ENCODE assay signal across 8 cellular contexts in the genomic region with DNA sequence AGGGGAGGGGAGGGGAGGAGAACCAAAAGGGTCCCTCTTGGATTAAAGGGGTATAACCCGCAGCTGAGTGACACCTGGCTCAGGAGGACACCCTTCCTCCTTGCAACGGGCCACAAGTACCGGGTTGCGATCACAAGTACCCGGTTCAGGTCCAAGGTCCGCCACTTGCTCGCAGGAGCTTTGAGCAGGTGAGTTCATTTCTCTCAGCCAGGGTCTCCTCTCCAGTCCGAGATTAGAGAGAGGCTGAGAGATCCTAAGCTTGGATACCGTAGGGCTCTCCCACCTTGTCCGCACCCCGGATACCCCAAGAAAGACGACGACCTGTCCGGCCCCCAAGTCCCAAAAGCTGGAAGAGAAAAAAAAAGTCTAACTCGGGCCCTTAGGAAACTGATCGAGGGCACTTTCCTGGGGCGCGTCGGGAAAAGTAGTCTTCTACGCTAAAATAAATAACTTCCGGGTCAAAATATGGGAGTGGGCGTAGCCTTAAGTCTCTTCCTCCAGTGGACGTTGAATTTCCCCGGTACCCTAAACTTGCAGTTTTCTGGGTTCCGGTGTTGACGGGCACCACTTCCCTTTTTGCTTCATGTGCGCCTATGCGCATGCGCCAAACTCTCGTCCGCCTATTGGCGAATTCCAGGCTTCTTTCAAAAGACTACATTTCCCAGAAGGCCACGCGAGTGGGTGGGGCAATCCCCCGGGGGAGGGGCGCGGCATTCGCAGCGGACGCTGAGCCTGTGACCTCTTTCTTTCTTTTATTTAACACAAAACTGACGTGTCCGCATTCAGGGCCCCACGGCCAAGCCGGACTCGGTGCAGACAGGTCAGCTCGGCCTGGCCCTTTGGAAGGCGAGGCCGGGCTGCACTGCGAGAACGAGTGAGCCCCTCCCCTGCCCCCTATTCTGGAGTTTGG. TPM values are rescaled to one million over a fixed set of nuclear protein-coding genes. Genes with fewer than 3 reads are reported as not detected.
DNase-seq lines count a peak whose midpoint lies in the region; ATAC-seq and TF ChIP-seq lines count a peak whose summit lies in the region.

No MANE protein-coding gene starts in this region.

- H3K9me2 ChIP-seq in GM23338 (ENCODE audit: insufficient read depth): no peaks in the 10 kb centered on the region

- H3K79me2 ChIP-seq in GM23338 (replicated peaks; ENCODE audit: insufficient read depth) (no peaks in the 10 kb centered on the region), fibroblast of lung (ENCODE audit: control insufficient read depth, insufficient read depth, low read length) (no peaks in the 10 kb centered on the region)

- H3K36me3 ChIP-seq in GM23338 (ENCODE audit: insufficient read depth) (no peaks in the 10 kb centered on the region), fibroblast of lung (ENCODE audit: control insufficient read depth, insufficient read depth, low read length) (no peaks in the 10 kb centered on the region)

- H4K20me1 ChIP-seq in GM23338 (replicated peaks; ENCODE audit: insufficient read depth) (no peaks in the 10 kb centered on the region), fibroblast of lung (ENCODE audit: control insufficient read depth, extremely low read depth, insufficient read depth, low read length) (no peaks in the 10 kb centered on the region)

- H3K36me3 Mint-ChIP-seq in GM23338 (ENCODE audit: low read depth) (no peaks in the 10 kb centered on the region), naive B cell (no peaks in the 10 kb centered on the region)
- H3K36me3 Mint-ChIP-seq in stimulated activated effector memory CD8-positive, alpha-beta T cell treated with anti-CD3 and anti-CD28 coated beads, Interleukin-12 subunit alpha, Interleukin-12 subunit beta, amount 100 ng/mL, for 72 hours: peaks cover 9% of the 10 kb centered on the region

- peak overlapping the region; percentile 84 for H3K9ac ChIP-seq in fibroblast of lung (ENCODE audit: insufficient read depth, low read length)

- peaks cover 3% of the 10 kb centered on the region; the same call in 1 of the 3 replicates for H3K4me1 Mint-ChIP-seq in GM23338
- peaks cover 0 to 27% (median 0%) of the 10 kb centered on the region in 3 donors for H3K4me1 Mint-ChIP-seq in naive B cell
- H3K4me1 Mint-ChIP-seq in stimulated activated effector memory CD8-positive, alpha-beta T cell treated with anti-CD3 and anti-CD28 coated beads, Interleukin-12 subunit alpha, Interleukin-12 subunit beta, amount 100 ng/mL, for 72 hours: peaks cover 13% of the 10 kb centered on the region

- H3K27me3 Mint-ChIP-seq in GM23338 (ENCODE audit: insufficient read depth, low read depth, poor library complexity): peaks cover 9% of the 10 kb centered on the region
- H3K27me3 Mint-ChIP-seq in naive B cell: no peaks in the 10 kb centered on the region

- no peaks in the 10 kb centered on the region for H3K9me3 Mint-ChIP-seq in GM23338
- H3K9me3 Mint-ChIP-seq in naive B cell: no peaks in the 10 kb centered on the region
- H3K9me3 Mint-ChIP-seq in stimulated activated effector memory CD8-positive, alpha-beta T cell treated with anti-CD3 and anti-CD28 coated beads, Interleukin-12 subunit alpha, Interleukin-12 subunit beta, amount 100 ng/mL, for 72 hours: no peaks in the 10 kb centered on the region

- H3K27ac ChIP-seq in GM23338 (ENCODE audit: low read depth): no peak overlapping the region
- peak overlapping the region; percentile 77 for H3K27ac ChIP-seq in fibroblast of lung (ENCODE audit: insufficient read depth, low read length)

- H3K27me3 ChIP-seq in GM23338 (ENCODE audit: insufficient read depth) (peaks cover 37% of the 10 kb centered on the region), fibroblast of lung (ENCODE audit: control insufficient read depth, insufficient read depth, low read length) (no peaks in the 10 kb centered on the region)

- no peak overlapping the region for H2AFZ ChIP-seq in GM23338
- peak overlapping the region; percentile 90 for H2AFZ ChIP-seq in fibroblast of lung (ENCODE audit: low read length)

- peak overlapping the region; percentile 95 for H3K4me3 Mint-ChIP-seq in GM23338
- H3K4me3 Mint-ChIP-seq in naive B cell: peak overlapping the region; percentile 81 to 97 (median 95)
- peak overlapping the region; percentile 91 for H3K4me3 Mint-ChIP-seq in stimulated activated effector memory CD8-positive, alpha-beta T cell treated with anti-CD3 and anti-CD28 coated beads, Interleukin-12 subunit alpha, Interleukin-12 subunit beta, amount 100 ng/mL, for 72 hours

- H3F3A ChIP-seq in GM23338 (replicated peaks; ENCODE audit: low read depth): peaks cover 12% of the 10 kb centered on the region; the same call in 1 of the 2 replicates

- DNase-seq in Daoy (ENCODE audit: low read depth) (peak; percentile 99), GM23338 (ENCODE audit: low spot score) (peak; percentile 100), Kasumi-1 (lab: John Stamatoyannopoulos, UW) (peak; percentile 99), RKO (ENCODE audit: low spot score) (peak; percentile 100), fibroblast of lung (ENCODE audit: low read depth in 2 of 2) (peak; percentile 98 to 100), naive B cell (peak; percentile 99)
- DNase-seq in activated T-helper 1 cell treated with anti-CD3 and anti-CD28 coated beads, Interleukin-2, amount 50 U/mL, for 16 hours (ENCODE audit: low read depth in 1 of 2, low spot score in 1 of 2): peak; percentile 98
- DNase-seq in stimulated activated effector memory CD8-positive, alpha-beta T cell treated with anti-CD3 and anti-CD28 coated beads, Interleukin-12 subunit alpha, Interleukin-12 subunit beta, amount 100 ng/mL, for 72 hours (ENCODE audit: low spot score in 2 of 2): peak; percentile 98 to 100

- H3K4me1 ChIP-seq in GM23338 (ENCODE audit: insufficient read depth) (peaks cover 10% of the 10 kb centered on the region; the same call in 1 of the 2 replicates), fibroblast of lung (ENCODE audit: control insufficient read depth, extremely low read depth, insufficient read depth, low read length) (no peaks in the 10 kb centered on the region)

- H3K4me2 ChIP-seq in GM23338 (peak overlapping the region; percentile 72), fibroblast of lung (ENCODE audit: extremely low read depth, insufficient read depth, low read length) (peak overlapping the region; percentile 96)

- no peaks in the 10 kb centered on the region for H3K9me3 ChIP-seq in fibroblast of lung (ENCODE audit: control insufficient read depth, insufficient read depth, low read depth, low read length)

- H3K4me3 ChIP-seq in GM23338 (peak overlapping the region; percentile 54), fibroblast of lung (replicated peaks in 1 of 4; ENCODE audit: control extremely low read depth in 1 of 4, insufficient read depth in 1 of 4, low read depth in 3 of 4, low read length in 4 of 4) (peak overlapping the region; percentile 76 to 86 (median 82))

- no peak for TF ChIP-seq CTCF in GM23338 (conservative IDR thresholded peaks at IDR 0.05; ENCODE audit: low read depth in 2 of 2)
- TF ChIP-seq CTCF in fibroblast of lung (conservative IDR thresholded peaks at IDR 0.05 in 1 of 2, IDR thresholded peaks at IDR 0.05 in 1 of 2; ENCODE audit: low read depth in 1 of 2, low read length in 2 of 2): no peak

- ATAC-seq in GM23338 (peak; percentile 85), naive B cell (ENCODE audit: low read depth in 2 of 2) (peak; percentile 94 to 95)
- ATAC-seq in stimulated activated effector memory CD8-positive, alpha-beta T cell treated with anti-CD3 and anti-CD28 coated beads, Interleukin-12 subunit alpha, Interleukin-12 subunit beta, amount 100 ng/mL, for 72 hours: peak; percentile 94

- peak overlapping the region; percentile 90 for H3K27ac Mint-ChIP-seq in GM23338
- peak overlapping the region; percentile 88 to 99 (median 97) for H3K27ac Mint-ChIP-seq in naive B cell
- peak overlapping the region; percentile 96 for H3K27ac Mint-ChIP-seq in stimulated activated effector memory CD8-positive, alpha-beta T cell treated with anti-CD3 and anti-CD28 coated beads, Interleukin-12 subunit alpha, Interleukin-12 subunit beta, amount 100 ng/mL, for 72 hours

RNA-seq across cellular contexts. Expression of a gene that starts 4.4 kb away (rescaled TPM):
- not detected in 2 replicates for total RNA-seq in Daoy (2014; rRNA removed; shearing (Covaris generic))
- total RNA-seq in GM23338 (2014; rRNA removed; shearing (Covaris generic)): not detected in 2 replicates
- polyA plus RNA-seq in GM23338 (2016; fragmentation: Nextera tagmentation; extraction: Ambion mirVana): 0.40 TPM in 1 of 2 replicates, not detected in the other
- not detected in 2 replicates for total RNA-seq in fibroblast of lung
- polyA plus RNA-seq in fibroblast of lung: not detected in 2 replicates
- not detected in 2 replicates for polyA plus RNA-seq in fibroblast of lung (2012)
- not detected in 2 replicates for polyA minus RNA-seq in fibroblast of lung (ENCODE audit: low replicate concordance)
- polyA plus RNA-seq in naive B cell (ENCODE audit: low read depth in 6 of 6): not detected

RNA-seq across cellular contexts. Expression of a gene that starts 8.6 kb away (rescaled TPM):
- 0.29 and 1.3 TPM in 2 replicates for total RNA-seq in Daoy (2014; rRNA removed; shearing (Covaris generic))
- total RNA-seq in GM23338 (2014; rRNA removed; shearing (Covaris generic)): 1.9 and 7.8 TPM in 2 replicates
- polyA plus RNA-seq in GM23338 (2016; fragmentation: Nextera tagmentation; extraction: Ambion mirVana) (2.4 and 2.7 TPM in 2 replicates), fibroblast of lung (0.33 and 0.41 TPM in 2 replicates), naive B cell (ENCODE audit: low read depth in 6 of 6) (under 1 TPM in 3 of 6 donors, not detected in 3; 0.16 to 0.53 (median 0.20) TPM)
- 0.77 and 0.83 TPM in 2 replicates for total RNA-seq in fibroblast of lung
- polyA plus RNA-seq in fibroblast of lung (2012): 0.55 and 0.67 TPM in 2 replicates
- polyA minus RNA-seq in fibroblast of lung (ENCODE audit: low replicate concordance): not detected in 2 replicates

RNA-seq across cellular contexts. Expression of a gene that starts 9.4 kb away (rescaled TPM):
- total RNA-seq in Daoy (2014; rRNA removed; shearing (Covaris generic)): 95.5 and 121 TPM in 2 replicates
- 67.1 and 69.0 TPM in 2 replicates for total RNA-seq in GM23338 (2014; rRNA removed; shearing (Covaris generic))
- polyA plus RNA-seq in GM23338 (2016; fragmentation: Nextera tagmentation; extraction: Ambion mirVana): 32.2 and 38.1 TPM in 2 replicates
- total RNA-seq in fibroblast of lung: 19.0 and 24.1 TPM in 2 replicates
- 7.3 and 14.5 TPM in 2 replicates for polyA plus RNA-seq in fibroblast of lung
- 17.3 and 32.4 TPM in 2 replicates for polyA plus RNA-seq in fibroblast of lung (2012)
- polyA minus RNA-seq in fibroblast of lung (ENCODE audit: low replicate concordance): 20.4 and 24.4 TPM in 2 replicates
- 1 to 10 TPM in 5 of 6 donors, under 1 TPM in 1; 0.52 to 2.1 (median 1.2) TPM for polyA plus RNA-seq in naive B cell (ENCODE audit: low read depth in 6 of 6)

RNA-seq across cellular contexts. Expression of a gene that starts 19.3 kb away (rescaled TPM):
- total RNA-seq in Daoy (2014; rRNA removed; shearing (Covaris generic)): 0.46 TPM in 1 of 2 replicates, not detected in the other
- total RNA-seq in GM23338 (2014; rRNA removed; shearing (Covaris generic)): 40.2 and 45.8 TPM in 2 replicates
- polyA plus RNA-seq in GM23338 (2016; fragmentation: Nextera tagmentation; extraction: Ambion mirVana) (16.6 and 19.6 TPM in 2 replicates), fibroblast of lung (0.02 and 0.20 TPM in 2 replicates), naive B cell (ENCODE audit: low read depth in 6 of 6) (not detected)
- total RNA-seq in fibroblast of lung: 0.51 and 1.3 TPM in 2 replicates
- 0.50 and 2.0 TPM in 2 replicates for polyA plus RNA-seq in fibroblast of lung (2012)
- polyA minus RNA-seq in fibroblast of lung (ENCODE audit: low replicate concordance): 0.27 TPM in 1 of 2 replicates, not detected in the other

RNA-seq across cellular contexts. Expression of a gene that starts 36.4 kb away (rescaled TPM):
- total RNA-seq in Daoy (2014; rRNA removed; shearing (Covaris generic)): 29.8 and 36.0 TPM in 2 replicates
- total RNA-seq in GM23338 (2014; rRNA removed; shearing (Covaris generic)): 25.7 and 31.3 TPM in 2 replicates
- 12.3 and 13.0 TPM in 2 replicates for polyA plus RNA-seq in GM23338 (2016; fragmentation: Nextera tagmentation; extraction: Ambion mirVana)
- 30.6 and 43.6 TPM in 2 replicates for total RNA-seq in fibroblast of lung
- 67.4 and 104 TPM in 2 replicates for polyA plus RNA-seq in fibroblast of lung
- polyA plus RNA-seq in fibroblast of lung (2012): 82.7 and 108 TPM in 2 replicates
- polyA minus RNA-seq in fibroblast of lung (ENCODE audit: low replicate concordance): 109 and 215 TPM in 2 replicates
- polyA plus RNA-seq in naive B cell (ENCODE audit: low read depth in 6 of 6): 1 to 10 TPM in 3 of 6 donors, under 1 TPM in 2, not detected in 1; 0.60 to 3.1 (median 1.2) TPM
